22 cellular contexts compared by ENCODE assay signal in genomic region chr12:121130866-121131373, GRCh38. TPM values are rescaled to one million over a fixed set of nuclear protein-coding genes. Genes with fewer than 3 reads are reported as not detected.
DNase-seq lines count a peak whose midpoint lies in the region; ATAC-seq and TF ChIP-seq lines count a peak whose summit lies in the region.
"Had no signal": no experiment of that assay in that cellular context is flagged by ENCODE, and none has a peak within 500 bp of the region (broad histone marks: within the 10 kb centered on the region; RNA-seq: fewer than 3 reads in every experiment).

No MANE protein-coding gene starts in this region.

- no peak for TF ChIP-seq CTCF in dorsolateral prefrontal cortex (IDR thresholded peaks at IDR 0.05 in 54 of 56, conservative IDR thresholded peaks at IDR 0.05 in 2 of 56; ENCODE audit: low read depth in 1 of 56, partially characterized antibody in 56 of 56)
- TF ChIP-seq CTCF in uterus (IDR thresholded peaks at IDR 0.05) = no peak

- H3K9me3 ChIP-seq in uterus = no peaks in the 10 kb centered on the region
- H3K9me3 ChIP-seq: lower lobe of right lung had no signal

- H3K27ac ChIP-seq in dorsolateral prefrontal cortex = peak overlapping the region in 58 of 59 donors; percentile 88 to 99 (median 97)
- H3K27ac ChIP-seq in uterus = peak overlapping the region; percentile 72 to 77
- H3K27ac ChIP-seq: GM23248, VCaP had no signal

- intact Hi-C loops in dorsolateral prefrontal cortex (cut with DNase I) (loop anchor here in 1 of 2 donors (5.0 kb wide), 1 partner anchor 41 kb away; no protein-coding TSS in a partner anchor), uterus (cut with DNase I; ENCODE audit: low total_unique reads) (no loop called here)

- no peaks in the 10 kb centered on the region for H3K27me3 ChIP-seq in dorsolateral prefrontal cortex
- H3K27me3 ChIP-seq in uterus = no peaks in the 10 kb centered on the region

- no peak for DNase-seq in activated CD4-positive, alpha-beta T cell treated with anti-CD3 and anti-CD28 coated beads, Interleukin-2, amount 10 ng/mL, durations not matched to agents 7 days and 5 days
- DNase-seq in activated CD4-positive, alpha-beta T cell treated with anti-CD3 and anti-CD28 coated beads, Interleukin-2, amount 50 U/mL, for 48 hours = no peak
- no peak for DNase-seq in activated CD4-positive, alpha-beta memory T cell treated with anti-CD3 and anti-CD28 coated beads, Interleukin-2, amount 10 ng/mL, durations not matched to agents 7 days and 5 days
- DNase-seq in dorsolateral prefrontal cortex (no peak), uterus (no peak), KBM-7 (no peak), COR-L47 (lab: John Stamatoyannopoulos, UW) (no peak)
- DNase-seq: amniotic stem cell; CD8-positive, alpha-beta T cell; DMS79; effector CD4-positive, alpha-beta T cell; erythroblast; foreskin melanocyte; GM23248; KG1; lower lobe of right lung; SHP77; small intestine; stimulated activated naive CD8-positive, alpha-beta T cell treated with anti-CD3 and anti-CD28 coated beads, Interleukin-15, amount 100 ng/mL, for 72 hours had no signal

- TF ChIP-seq POLR2A in uterus (IDR thresholded peaks at IDR 0.05) = no peak

- H3K9me3 Mint-ChIP-seq in activated CD4-positive, alpha-beta T cell treated with anti-CD3 and anti-CD28 coated beads, Interleukin-2, amount 10 ng/mL, durations not matched to agents 7 days and 5 days = peaks cover 6% of the 10 kb centered on the region
- H3K9me3 Mint-ChIP-seq in activated CD4-positive, alpha-beta memory T cell treated with anti-CD3 and anti-CD28 coated beads, Interleukin-2, amount 10 ng/mL, durations not matched to agents 7 days and 5 days = peaks cover 2% of the 10 kb centered on the region
- H3K9me3 Mint-ChIP-seq: CD8-positive, alpha-beta T cell had no signal

- CTCF ChIA-PET in activated CD4-positive, alpha-beta T cell treated with anti-CD3 and anti-CD28 coated beads, Interleukin-2, amount 10 ng/mL, durations not matched to agents 7 days and 5 days (lab: Charles Lee) = interaction anchor here (0.5 to 0.7 kb wide), 2 partner anchors 10 to 16 kb away, joined by 3 to 4 read pairs; no protein-coding TSS in a partner anchor
- CTCF ChIA-PET in activated CD4-positive, alpha-beta memory T cell treated with anti-CD3 and anti-CD28 coated beads, Interleukin-2, amount 10 ng/mL, durations not matched to agents 7 days and 5 days (lab: Charles Lee) = no interaction called here

- no peak overlapping the region for H3K4me3 ChIP-seq in dorsolateral prefrontal cortex
- no peak overlapping the region for H3K4me3 ChIP-seq in uterus
- H3K4me3 ChIP-seq: GM12878, GM23248, lower lobe of right lung had no signal

- peak overlapping the region; percentile 20 for H3K27ac Mint-ChIP-seq in activated CD4-positive, alpha-beta T cell treated with anti-CD3 and anti-CD28 coated beads, Interleukin-2, amount 10 ng/mL, durations not matched to agents 7 days and 5 days
- peak overlapping the region; percentile 66 for H3K27ac Mint-ChIP-seq in activated CD4-positive, alpha-beta memory T cell treated with anti-CD3 and anti-CD28 coated beads, Interleukin-2, amount 10 ng/mL, durations not matched to agents 7 days and 5 days
- H3K27ac Mint-ChIP-seq: stimulated activated naive CD8-positive, alpha-beta T cell treated with anti-CD3 and anti-CD28 coated beads, Interleukin-15, amount 100 ng/mL, for 72 hours had no signal

- H3K27me3 Mint-ChIP-seq in activated CD4-positive, alpha-beta T cell treated with anti-CD3 and anti-CD28 coated beads, Interleukin-2, amount 10 ng/mL, durations not matched to agents 7 days and 5 days = no peaks in the 10 kb centered on the region
- H3K27me3 Mint-ChIP-seq in activated CD4-positive, alpha-beta memory T cell treated with anti-CD3 and anti-CD28 coated beads, Interleukin-2, amount 10 ng/mL, durations not matched to agents 7 days and 5 days = no peaks in the 10 kb centered on the region
- H3K27me3 Mint-ChIP-seq: stimulated activated naive CD8-positive, alpha-beta T cell treated with anti-CD3 and anti-CD28 coated beads, Interleukin-15, amount 100 ng/mL, for 72 hours had no signal

- peaks cover 30% of the 10 kb centered on the region for H3K36me3 Mint-ChIP-seq in activated CD4-positive, alpha-beta T cell treated with anti-CD3 and anti-CD28 coated beads, Interleukin-2, amount 10 ng/mL, durations not matched to agents 7 days and 5 days (ENCODE audit: low read depth)
- H3K36me3 Mint-ChIP-seq in activated CD4-positive, alpha-beta memory T cell treated with anti-CD3 and anti-CD28 coated beads, Interleukin-2, amount 10 ng/mL, durations not matched to agents 7 days and 5 days (ENCODE audit: low read depth) = peaks cover 27% of the 10 kb centered on the region
- H3K36me3 Mint-ChIP-seq: CD8-positive, alpha-beta T cell had no signal

- no peak overlapping the region for H3K4me3 Mint-ChIP-seq in activated CD4-positive, alpha-beta T cell treated with anti-CD3 and anti-CD28 coated beads, Interleukin-2, amount 10 ng/mL, durations not matched to agents 7 days and 5 days
- H3K4me3 Mint-ChIP-seq in activated CD4-positive, alpha-beta memory T cell treated with anti-CD3 and anti-CD28 coated beads, Interleukin-2, amount 10 ng/mL, durations not matched to agents 7 days and 5 days = no peak overlapping the region
- H3K4me3 Mint-ChIP-seq: stimulated activated naive CD8-positive, alpha-beta T cell treated with anti-CD3 and anti-CD28 coated beads, Interleukin-15, amount 100 ng/mL, for 72 hours had no signal

- in situ Hi-C loops in KBM-7 (cut with MboI; ENCODE audit: low pct_unique_long_range_greater_than_20kb, low sequenced_read_pairs) = no loop called here

- no peak for ATAC-seq in HG02678 (IDR thresholded peaks at IDR 0.05; ENCODE audit: unreplicated experiment)
- ATAC-seq: CD8-positive, alpha-beta T cell; GM12878; lower lobe of right lung; stimulated activated naive CD8-positive, alpha-beta T cell treated with anti-CD3 and anti-CD28 coated beads, Interleukin-15, amount 100 ng/mL, for 72 hours had no signal

- POLR2A ChIA-PET in activated CD4-positive, alpha-beta T cell treated with anti-CD3 and anti-CD28 coated beads, Interleukin-2, amount 10 ng/mL, durations not matched to agents 7 days and 5 days (lab: Charles Lee) = no interaction called here
- POLR2A ChIA-PET in activated CD4-positive, alpha-beta memory T cell treated with anti-CD3 and anti-CD28 coated beads, Interleukin-2, amount 10 ng/mL, durations not matched to agents 7 days and 5 days (lab: Charles Lee) = interaction anchor here (2.1 to 3.1 kb wide), 2 partner anchors 93 to 930 kb away, joined by 6 to 19 read pairs; partner anchors contain the start of gene RPLP0

- H3K4me1 ChIP-seq in uterus = no peaks in the 10 kb centered on the region

- H3K4me1 Mint-ChIP-seq in activated CD4-positive, alpha-beta T cell treated with anti-CD3 and anti-CD28 coated beads, Interleukin-2, amount 10 ng/mL, durations not matched to agents 7 days and 5 days = peaks cover 83% of the 10 kb centered on the region
- H3K4me1 Mint-ChIP-seq in activated CD4-positive, alpha-beta memory T cell treated with anti-CD3 and anti-CD28 coated beads, Interleukin-2, amount 10 ng/mL, durations not matched to agents 7 days and 5 days = peaks cover 83% of the 10 kb centered on the region

- H3K36me3 ChIP-seq in uterus = no peaks in the 10 kb centered on the region
- H3K36me3 ChIP-seq: lower lobe of right lung had no signal

RNA-seq across cellular contexts. Expression of gene P2RX7, which starts 1.8 kb away (rescaled TPM):
- total RNA-seq in activated CD4-positive, alpha-beta T cell treated with anti-CD3 and anti-CD28 coated beads, Interleukin-2, amount 10 ng/mL, durations not matched to agents 7 days and 5 days = 10 to 100 TPM; 19.8 to 21.4 TPM
- 10 to 100 TPM; 47.0 to 49.1 TPM for total RNA-seq in activated CD4-positive, alpha-beta memory T cell treated with anti-CD3 and anti-CD28 coated beads, Interleukin-2, amount 10 ng/mL, durations not matched to agents 7 days and 5 days
- total RNA-seq in dorsolateral prefrontal cortex = 100 to 1,000 TPM in 20 of 120 experiments, 10 to 100 TPM in 100; 21.6 to 148 (median 62.3) TPM
- 1 to 10 TPM; 1.0 to 7.7 (median 3.1) TPM for total RNA-seq in uterus
